1 cellular context compared by ENCODE assay signal in genomic region chr1:36248250-36248894, GRCh38.
A peak's percentile ranks its signal among the peaks of the same experiment; 100 is the strongest.
TF ChIP-seq lines count a peak whose summit lies in the region.

No MANE protein-coding gene starts in this region.

TF ChIP-seq in HepG2, 621 proteins besides CTCF, POLR2A, EP300 and RAD21 (continued from another document and continues in another):
- TF ChIP-seq RXRB (CRISPR knock-in tag; IDR thresholded peaks at IDR 0.05; ENCODE audit: borderline replicate concordance) = peak; percentile 90
- TF ChIP-seq ZNF230 (CRISPR knock-in tag; IDR thresholded peaks at IDR 0.05) = no peak
- no peak for TF ChIP-seq MYNN (CRISPR knock-in tag; IDR thresholded peaks at IDR 0.05; ENCODE audit: low read depth)
- TF ChIP-seq KDM4B (CRISPR knock-in tag; IDR thresholded peaks at IDR 0.05) = 0 out of 2 replicates have a peak, but pooled peaks have one; percentile 29
- no peak for TF ChIP-seq SSRP1 (CRISPR knock-in tag; IDR thresholded peaks at IDR 0.05)
- no peak for TF ChIP-seq ZNF260 (CRISPR knock-in tag; IDR thresholded peaks at IDR 0.05; ENCODE audit: borderline replicate concordance, low read depth)
- TF ChIP-seq NCOA2 (CRISPR knock-in tag; IDR thresholded peaks at IDR 0.05) = peak; percentile 85
- TF ChIP-seq IKZF1 (IDR thresholded peaks at IDR 0.05) = no peak
- peak; percentile 85 for TF ChIP-seq TBX2 (CRISPR knock-in tag; IDR thresholded peaks at IDR 0.05; ENCODE audit: borderline replicate concordance)
- no peak for TF ChIP-seq ZFYVE20 (CRISPR knock-in tag; IDR thresholded peaks at IDR 0.05; ENCODE audit: borderline replicate concordance, low read depth)
- peak; percentile 68 for TF ChIP-seq THAP11 (CRISPR knock-in tag; IDR thresholded peaks at IDR 0.05)
- TF ChIP-seq ZNF24 (IDR thresholded peaks at IDR 0.05) = no peak
- no peak for TF ChIP-seq SP5 (CRISPR knock-in tag; IDR thresholded peaks at IDR 0.05; ENCODE audit: borderline replicate concordance, low read depth)
- TF ChIP-seq KDM5A (IDR thresholded peaks at IDR 0.05; ENCODE audit: borderline replicate concordance, low read length) = no peak; the same call in 1 of the 2 replicates
- peak; percentile 70 for TF ChIP-seq ZNF644 (CRISPR knock-in tag; IDR thresholded peaks at IDR 0.05; ENCODE audit: low read depth)
- TF ChIP-seq ZBTB2 (CRISPR knock-in tag; IDR thresholded peaks at IDR 0.05; ENCODE audit: low read depth) = no peak
- TF ChIP-seq RXRA (CRISPR knock-in tag; IDR thresholded peaks at IDR 0.05) = peak; percentile 84; the same call in 1 of the 2 replicates
- no peak for TF ChIP-seq POLR2AphosphoS5 (IDR thresholded peaks at IDR 0.05; ENCODE audit: low read depth, low read length)
- 0 out of 2 replicates have a peak, but pooled peaks have one; percentile 30 for TF ChIP-seq ARNTL (CRISPR knock-in tag; IDR thresholded peaks at IDR 0.05)
- no peak for TF ChIP-seq RNF219 (CRISPR knock-in tag; IDR thresholded peaks at IDR 0.05)
- no peak for TF ChIP-seq AGO1 (IDR thresholded peaks at IDR 0.05; ENCODE audit: low read depth, low read length, poor library complexity, severe bottlenecking)
- TF ChIP-seq ZNF484 (CRISPR knock-in tag; IDR thresholded peaks at IDR 0.05; ENCODE audit: borderline replicate concordance, low read depth) = no peak
- TF ChIP-seq, protein P1, sequence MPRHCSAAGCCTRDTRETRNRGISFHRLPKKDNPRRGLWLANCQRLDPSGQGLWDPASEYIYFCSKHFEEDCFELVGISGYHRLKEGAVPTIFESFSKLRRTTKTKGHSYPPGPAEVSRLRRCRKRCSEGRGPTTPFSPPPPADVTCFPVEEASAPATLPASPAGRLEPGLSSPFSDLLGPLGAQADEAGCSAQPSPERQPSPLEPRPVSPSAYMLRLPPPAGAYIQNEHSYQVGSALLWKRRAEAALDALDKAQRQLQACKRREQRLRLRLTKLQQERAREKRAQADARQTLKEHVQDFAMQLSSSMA (CRISPR knock-in tag; IDR thresholded peaks at IDR 0.05) = no peak
- no peak for TF ChIP-seq CHD2 (IDR thresholded peaks at IDR 0.05; ENCODE audit: low read depth, low read length)
- no peak for TF ChIP-seq MED8 (CRISPR knock-in tag; IDR thresholded peaks at IDR 0.05; ENCODE audit: insufficient replicate concordance)
- TF ChIP-seq ZBTB20 (CRISPR knock-in tag; IDR thresholded peaks at IDR 0.05; ENCODE audit: borderline replicate concordance, low read depth) = no peak
- no peak for TF ChIP-seq FOXK2 (IDR thresholded peaks at IDR 0.05)
- no peak for TF ChIP-seq ZNF367 (CRISPR knock-in tag; IDR thresholded peaks at IDR 0.05; ENCODE audit: borderline replicate concordance)
- TF ChIP-seq TBX3 (IDR thresholded peaks at IDR 0.05; ENCODE audit: borderline replicate concordance) = peak; percentile 58; the same call in 1 of the 2 replicates
- TF ChIP-seq CBX1 (IDR thresholded peaks at IDR 0.05; ENCODE audit: low read depth) = peak; percentile 20
- TF ChIP-seq ZSCAN22 (CRISPR knock-in tag; IDR thresholded peaks at IDR 0.05) = no peak
- peak; percentile 82 for TF ChIP-seq SAP130 (CRISPR knock-in tag; IDR thresholded peaks at IDR 0.05; ENCODE audit: low read depth)
- no peak for TF ChIP-seq AKAP8 (CRISPR knock-in tag; IDR thresholded peaks at IDR 0.05)
- TF ChIP-seq CREBL2 (CRISPR knock-in tag; IDR thresholded peaks at IDR 0.05; ENCODE audit: borderline replicate concordance) = no peak
- no peak for TF ChIP-seq IKZF4 (CRISPR knock-in tag; IDR thresholded peaks at IDR 0.05; ENCODE audit: borderline replicate concordance, low read depth, not compliant biosample characterization)
- no peak for TF ChIP-seq RFXANK (CRISPR knock-in tag; IDR thresholded peaks at IDR 0.05)
- peak; percentile 74 for TF ChIP-seq ZEB1 (IDR thresholded peaks at IDR 0.05; ENCODE audit: insufficient replicate concordance, low read depth)
- no peak for TF ChIP-seq PRMT3 (CRISPR knock-in tag; IDR thresholded peaks at IDR 0.05; ENCODE audit: borderline replicate concordance, low read depth)
- TF ChIP-seq, protein P2, sequence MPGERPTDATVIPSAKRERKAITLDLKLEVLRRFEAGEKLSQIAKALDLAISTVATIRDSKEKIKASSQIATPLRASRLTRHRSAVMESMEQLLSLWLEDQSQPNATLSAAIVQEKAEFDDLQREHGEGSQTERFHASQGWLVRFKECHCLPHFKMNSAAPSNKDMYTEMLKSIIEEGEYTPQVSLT (CRISPR knock-in tag; IDR thresholded peaks at IDR 0.05; ENCODE audit: borderline replicate concordance, low read depth) = no peak
- TF ChIP-seq TGIF2 (CRISPR knock-in tag; IDR thresholded peaks at IDR 0.05) = no peak
- no peak for TF ChIP-seq NFYB (CRISPR knock-in tag; IDR thresholded peaks at IDR 0.05)
- TF ChIP-seq, protein P3, sequence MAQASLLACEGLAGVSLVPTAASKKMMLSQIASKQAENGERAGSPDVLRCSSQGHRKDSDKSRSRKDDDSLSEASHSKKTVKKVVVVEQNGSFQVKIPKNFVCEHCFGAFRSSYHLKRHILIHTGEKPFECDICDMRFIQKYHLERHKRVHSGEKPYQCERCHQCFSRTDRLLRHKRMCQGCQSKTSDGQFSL (CRISPR knock-in tag; IDR thresholded peaks at IDR 0.05) = no peak
- no peak for TF ChIP-seq MXD3 (CRISPR knock-in tag; IDR thresholded peaks at IDR 0.05)
- TF ChIP-seq GZF1 (CRISPR knock-in tag; IDR thresholded peaks at IDR 0.05) = no peak
- no peak for TF ChIP-seq GTF3A (CRISPR knock-in tag; conservative IDR thresholded peaks at IDR 0.05)
- no peak for TF ChIP-seq NFRKB (IDR thresholded peaks at IDR 0.05)
- TF ChIP-seq MTF1 (CRISPR knock-in tag; IDR thresholded peaks at IDR 0.05) = no peak
- TF ChIP-seq PRPF4 (IDR thresholded peaks at IDR 0.05; ENCODE audit: low read depth, low read length, poor library complexity, severe bottlenecking) = no peak
- TF ChIP-seq SETDB1 (CRISPR knock-in tag; IDR thresholded peaks at IDR 0.05; ENCODE audit: borderline replicate concordance) = no peak
- no peak for TF ChIP-seq PHF5A (CRISPR knock-in tag; IDR thresholded peaks at IDR 0.05; ENCODE audit: low read depth, unreplicated experiment)
- peak; percentile 98 for TF ChIP-seq FOSL2 (CRISPR knock-in tag; IDR thresholded peaks at IDR 0.05)
- no peak for TF ChIP-seq CC2D1A (CRISPR knock-in tag; IDR thresholded peaks at IDR 0.05)
- TF ChIP-seq MNT (IDR thresholded peaks at IDR 0.05) = no peak
- no peak for TF ChIP-seq GABPA (IDR thresholded peaks at IDR 0.05; ENCODE audit: low read depth, low read length)
- 0 out of 2 replicates have a peak, but pooled peaks have one; percentile 34 for TF ChIP-seq GABPA (CRISPR knock-in tag; IDR thresholded peaks at IDR 0.05; ENCODE audit: low read depth)
- no peak for TF ChIP-seq RFX5 (IDR thresholded peaks at IDR 0.05; ENCODE audit: low read depth, low read length)
- TF ChIP-seq NCOA1 (CRISPR knock-in tag; IDR thresholded peaks at IDR 0.05) = no peak
- TF ChIP-seq, protein P4, sequence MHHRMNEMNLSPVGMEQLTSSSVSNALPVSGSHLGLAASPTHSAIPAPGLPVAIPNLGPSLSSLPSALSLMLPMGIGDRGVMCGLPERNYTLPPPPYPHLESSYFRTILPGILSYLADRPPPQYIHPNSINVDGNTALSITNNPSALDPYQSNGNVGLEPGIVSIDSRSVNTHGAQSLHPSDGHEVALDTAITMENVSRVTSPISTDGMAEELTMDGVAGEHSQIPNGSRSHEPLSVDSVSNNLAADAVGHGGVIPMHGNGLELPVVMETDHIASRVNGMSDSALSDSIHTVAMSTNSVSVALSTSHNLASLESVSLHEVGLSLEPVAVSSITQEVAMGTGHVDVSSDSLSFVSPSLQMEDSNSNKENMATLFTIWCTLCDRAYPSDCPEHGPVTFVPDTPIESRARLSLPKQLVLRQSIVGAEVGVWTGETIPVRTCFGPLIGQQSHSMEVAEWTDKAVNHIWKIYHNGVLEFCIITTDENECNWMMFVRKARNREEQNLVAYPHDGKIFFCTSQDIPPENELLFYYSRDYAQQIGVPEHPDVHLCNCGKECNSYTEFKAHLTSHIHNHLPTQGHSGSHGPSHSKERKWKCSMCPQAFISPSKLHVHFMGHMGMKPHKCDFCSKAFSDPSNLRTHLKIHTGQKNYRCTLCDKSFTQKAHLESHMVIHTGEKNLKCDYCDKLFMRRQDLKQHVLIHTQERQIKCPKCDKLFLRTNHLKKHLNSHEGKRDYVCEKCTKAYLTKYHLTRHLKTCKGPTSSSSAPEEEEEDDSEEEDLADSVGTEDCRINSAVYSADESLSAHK (CRISPR knock-in tag; IDR thresholded peaks at IDR 0.05; ENCODE audit: borderline replicate concordance) = no peak
- no peak for TF ChIP-seq ZNF543 (CRISPR knock-in tag; IDR thresholded peaks at IDR 0.05)
- TF ChIP-seq SMC3 (IDR thresholded peaks at IDR 0.05; ENCODE audit: low read length) = 0 out of 2 replicates have a peak, but pooled peaks have one; percentile 23
- TF ChIP-seq EEA1 (CRISPR knock-in tag; IDR thresholded peaks at IDR 0.05; ENCODE audit: borderline replicate concordance) = no peak
- 0 out of 2 replicates have a peak, but pooled peaks have one; percentile 28 for TF ChIP-seq HMG20B (CRISPR knock-in tag; conservative IDR thresholded peaks at IDR 0.05)
- TF ChIP-seq CEBPG (CRISPR knock-in tag; IDR thresholded peaks at IDR 0.05) = peak; percentile 79
- no peak for TF ChIP-seq SMAD1 (CRISPR knock-in tag; IDR thresholded peaks at IDR 0.05; ENCODE audit: borderline replicate concordance, low read depth)
- no peak for TF ChIP-seq ZSCAN5A (CRISPR knock-in tag; IDR thresholded peaks at IDR 0.05; ENCODE audit: borderline replicate concordance)
- TF ChIP-seq ZNF34 (CRISPR knock-in tag; IDR thresholded peaks at IDR 0.05; ENCODE audit: borderline replicate concordance) = no peak
- no peak for TF ChIP-seq NRL (CRISPR knock-in tag; IDR thresholded peaks at IDR 0.05; ENCODE audit: borderline replicate concordance)
- TF ChIP-seq MAZ (IDR thresholded peaks at IDR 0.05; ENCODE audit: borderline replicate concordance, low read depth, low read length) = no peak
- no peak for TF ChIP-seq MAZ (CRISPR knock-in tag; IDR thresholded peaks at IDR 0.05; ENCODE audit: low read depth)
- TF ChIP-seq ZFP1 (CRISPR knock-in tag; IDR thresholded peaks at IDR 0.05) = no peak
- TF ChIP-seq ZNF274 (CRISPR knock-in tag; IDR thresholded peaks at IDR 0.05) = no peak
- peak; percentile 97 for TF ChIP-seq ATF3 (CRISPR knock-in tag; IDR thresholded peaks at IDR 0.05)
- peak; percentile 87 for TF ChIP-seq ADNP (CRISPR knock-in tag; IDR thresholded peaks at IDR 0.05)
